Comparison of ENCODE assay signal across 9 cellular contexts in genomic region chr13:39037410-39037879, GRCh38. TPM values are rescaled to one million over a fixed set of nuclear protein-coding genes. Genes with fewer than 3 reads are reported as not detected.
A peak's percentile ranks its signal among the peaks of the same experiment; 100 is the strongest.
DNase-seq lines count a peak whose midpoint lies in the region; ATAC-seq, FAIRE-seq and TF ChIP-seq lines count a peak whose summit lies in the region.
"Had no signal": no experiment of that assay in that cellular context is flagged by ENCODE, and none has a peak within 500 bp of the region (broad histone marks: within the 10 kb centered on the region; RNA-seq: fewer than 3 reads in every experiment).

No MANE protein-coding gene starts in this region.

- WGBS in pancreas, 2 donors, result 0% methylated on average over 22 to 39 of the region's 39 CpGs

- peaks cover 8% of the 10 kb centered on the region for H3K4me1 ChIP-seq in Panc1 (ENCODE audit: control insufficient read depth, insufficient read depth, low read length)
- peaks cover 0 to 24% (median 8%) of the 10 kb centered on the region in 3 donors for H3K4me1 ChIP-seq in pancreas

- DNase-seq in SIG-M5 treated with dmso at 0.1 percent for 504 hours (lab: John Stamatoyannopoulos, UW; ENCODE audit: unreplicated experiment) (peak; percentile 36), SIG-M5 (lab: John Stamatoyannopoulos, UW) (no peak), Panc1 (ENCODE audit: low read depth, low spot score) (no peak), epithelial cell of proximal tubule (ENCODE audit: low read depth) (no peak), pancreas (no peak), Ammon's horn (ENCODE audit: low spot score) (no peak), NCI-H1694 treated with DMSO at 0.1 percent for 48 hours (lab: John Stamatoyannopoulos, UW) (no peak)

- H3K36me3 ChIP-seq in Panc1 (ENCODE audit: control insufficient read depth, insufficient read depth, low read length) (peaks cover 5% of the 10 kb centered on the region; the same call in 1 of the 2 replicates), pancreas (no peaks in the 10 kb centered on the region)

- in situ Hi-C loops in Panc1 (cut with HindIII; ENCODE audit: low pct_unique_long_range_greater_than_20kb, low sequenced_read_pairs), result no loop called here

- ATAC-seq in HG02840 (IDR thresholded peaks at IDR 0.05; ENCODE audit: low FRiP score, unreplicated experiment), result peak; percentile 23
- ATAC-seq in Panc1, result peak; percentile 80
- ATAC-seq in pancreas, result peak; percentile 57 to 73 (median 62)

- no peak for FAIRE-seq in pancreas (lab: Jason Lieb, UNC)

- no TSS peak for BruUV-seq in Panc1 (replicated peaks; lab: Mats Ljungman, UMichigan)

- CTCF ChIA-PET in Panc1 (lab: Charles Lee), result no interaction called here

- H3K9me3 ChIP-seq in Panc1 (ENCODE audit: control insufficient read depth, insufficient read depth, low read depth, low read length) (no peaks in the 10 kb centered on the region), pancreas (no peaks in the 10 kb centered on the region)

- TF ChIP-seq CTCF in Panc1 (IDR thresholded peaks at IDR 0.05) (no peak), epithelial cell of proximal tubule (conservative IDR thresholded peaks at IDR 0.05; ENCODE audit: low read depth, low read length) (no peak), pancreas (IDR thresholded peaks at IDR 0.05) (no peak)

- H3K27ac ChIP-seq in Panc1 (ENCODE audit: low read length), result peak overlapping the region; percentile 93
- H3K27ac ChIP-seq in pancreas, result peak overlapping the region; percentile 72 to 86 (median 86)

- intact Hi-C loops in Panc1 (cut with micrococcal nuclease; ENCODE audit: unreplicated experiment) (loop anchor here (10.0 kb wide), 1 partner anchor 637 kb away; no protein-coding TSS in a partner anchor), pancreas (cut with DNase I) (no loop called here)

- POLR2A ChIA-PET in Panc1 (lab: Charles Lee), result no interaction called here

- peak overlapping the region; percentile 89 to 91 for H3K4me3 ChIP-seq in Panc1 (ENCODE audit: low read depth in 2 of 2, low read length in 2 of 2)
- peak overlapping the region; percentile 78 for H3K4me3 ChIP-seq in epithelial cell of proximal tubule (ENCODE audit: low read depth, low read length)
- H3K4me3 ChIP-seq in pancreas, result peak overlapping the region; percentile 65 to 91 (median 73)

- no peaks in the 10 kb centered on the region for H3K27me3 ChIP-seq in Panc1 (ENCODE audit: control insufficient read depth, insufficient read depth, low read length)
- no peaks in the 10 kb centered on the region for H3K27me3 ChIP-seq in pancreas

RNA-seq across cellular contexts. Expression of gene PROSER1, which starts 0.4 kb away (rescaled TPM):
- total RNA-seq in Panc1 (2021; ENCODE audit: unreplicated experiment) (24.7 TPM), epithelial cell of proximal tubule (13.5 and 24.6 TPM in 2 replicates), pancreas (10 to 100 TPM; 13.3 to 21.6 (median 20.2) TPM)
- 8.7 TPM for polyA plus RNA-seq in Panc1 (2012; ENCODE audit: insufficient read length)
- 10 to 100 TPM; 10.9 to 13.4 TPM for polyA plus RNA-seq in pancreas

RNA-seq across cellular contexts. Expression of gene NHLRC3, which starts 0.8 kb away (rescaled TPM):
- total RNA-seq in Panc1 (2021; ENCODE audit: unreplicated experiment) (16.1 TPM), epithelial cell of proximal tubule (6.6 and 7.9 TPM in 2 replicates), pancreas (10 to 100 TPM in 3 of 6 donors, 1 to 10 TPM in 3; 6.9 to 13.9 (median 10.0) TPM)
- polyA plus RNA-seq in Panc1 (2012; ENCODE audit: insufficient read length), result 6.7 TPM
- 10 to 100 TPM in 1 of 2 donors, 1 to 10 TPM in 1; 7.3 to 15.2 TPM for polyA plus RNA-seq in pancreas

RNA-seq across cellular contexts. Expression of gene STOML3, which starts 46.8 kb away (rescaled TPM):
- total RNA-seq in Panc1 (2021; ENCODE audit: unreplicated experiment) (not detected), epithelial cell of proximal tubule (not detected in 2 replicates), pancreas (not detected)
- not detected for polyA plus RNA-seq in Panc1 (2012; ENCODE audit: insufficient read length)
- under 1 TPM in 1 of 2 donors, not detected in 1; 0.07 TPM for polyA plus RNA-seq in pancreas
- total RNA-seq: glomerular endothelial cell had no signal

Comparison
In these comparisons a context has a peak if more than half of its experiments do, and no peak if none do; other contexts are left out.
1. ATAC-seq: peak in every context shown above with its lines; median percentile 80 in Panc1; 62 in pancreas; 23 in HG02840.